In genomic region chr10:80271416-80271815, GRCh38 we compare ENCODE assay signal across 25 cellular contexts. TPM values are rescaled to one million over a fixed set of nuclear protein-coding genes. Genes with fewer than 3 reads are reported as not detected.
A peak's percentile ranks its signal among the peaks of the same experiment; 100 is the strongest.
DNase-seq lines count a peak whose midpoint lies in the region; ATAC-seq, FAIRE-seq and TF ChIP-seq lines count a peak whose summit lies in the region.
"Had no signal": no experiment of that assay in that cellular context is flagged by ENCODE, and none has a peak within 500 bp of the region (broad histone marks: within the 10 kb centered on the region; RNA-seq: fewer than 3 reads in every experiment).

No MANE protein-coding gene starts in this region.

- no peak for TF ChIP-seq EP300 in K562 (IDR thresholded peaks at IDR 0.05; ENCODE audit: low read length)

- BruUV-seq in K562 (replicated peaks; lab: Mats Ljungman, UMichigan), result no TSS peak

- H3K4me3 ChIP-seq in BLaER1 (no peak overlapping the region), K562 (no peak overlapping the region), lower lobe of right lung (no peak overlapping the region)
- H3K4me3 ChIP-seq: A549, HAP-1 had no signal

- H3K27ac ChIP-seq in BLaER1, result no peak overlapping the region; the same call in 1 of the 2 replicates
- no peak overlapping the region for H3K27ac ChIP-seq in K562 (ENCODE audit: extremely low read depth, low read depth, low read length)
- no peak overlapping the region for H3K27ac ChIP-seq in lower lobe of right lung
- H3K27ac ChIP-seq: C4-2B had no signal

- TF ChIP-seq CTCF in K562 (IDR thresholded peaks at IDR 0.05 in 2 of 3, conservative IDR thresholded peaks at IDR 0.05 in 1 of 3; ENCODE audit: insufficient read depth in 2 of 3, low read depth in 1 of 3, low read length in 3 of 3) (no peak), lower lobe of right lung (IDR thresholded peaks at IDR 0.05) (no peak)

- H2AFZ ChIP-seq in K562 (ENCODE audit: low read depth, low read length), result peak overlapping the region; percentile 88; the same call in 1 of the 2 replicates

- H3K27me3 ChIP-seq in BLaER1, result no peaks in the 10 kb centered on the region
- peaks cover 0 to 10% of the 10 kb centered on the region in 2 experiments; a peak in 4 of 5 replicates for H3K27me3 ChIP-seq in K562 (ENCODE audit: control insufficient read depth in 2 of 2, insufficient read depth in 2 of 2, low read length in 2 of 2)
- H3K27me3 ChIP-seq in lower lobe of right lung (ENCODE audit: low read depth), result no peaks in the 10 kb centered on the region
- H3K27me3 ChIP-seq: BE2C had no signal

- H3K4me2 ChIP-seq in BLaER1, result peak overlapping the region; percentile 51
- no peak overlapping the region for H3K4me2 ChIP-seq in K562 (ENCODE audit: insufficient read depth, low read length)
- H3K4me2 ChIP-seq: A549 had no signal

- CTCF ChIA-PET in K562 (lab: Yijun Ruan, JAX; ENCODE audit: low intra/inter-chr PET ratio), result no interaction called here

- no peaks in the 10 kb centered on the region for H3K9me1 ChIP-seq in K562 (ENCODE audit: control insufficient read depth, insufficient read depth, low read length)

- 50% methylated on average over 5 of the region's 5 CpGs for WGBS in K562 (ENCODE audit: insufficient coverage, low coverage, missing lambda C conversion rate)

- ATAC-seq in K562, result no peak
- no peak for ATAC-seq in left lobe of liver
- no peak for ATAC-seq in lower lobe of right lung
- ATAC-seq: A549 had no signal

- no peaks in the 10 kb centered on the region for H4K20me1 ChIP-seq in BLaER1
- H4K20me1 ChIP-seq in K562 (replicated peaks; ENCODE audit: control insufficient read depth, insufficient read depth, low read length), result no peaks in the 10 kb centered on the region

- H3K36me3 ChIP-seq in BLaER1 (no peaks in the 10 kb centered on the region), K562 (ENCODE audit: control insufficient read depth, insufficient read depth, low read length) (no peaks in the 10 kb centered on the region), lower lobe of right lung (no peaks in the 10 kb centered on the region)
- H3K36me3 ChIP-seq: BE2C, HAP-1 had no signal

- H3K79me2 ChIP-seq in K562 (ENCODE audit: control insufficient read depth, insufficient read depth, low read length), result no peaks in the 10 kb centered on the region

- in situ Hi-C loops in K562 (cut with MboI), result no loop called here

- peaks cover 16% of the 10 kb centered on the region for H3K4me1 ChIP-seq in BLaER1
- peaks cover 16 to 18% of the 10 kb centered on the region in 2 experiments for H3K4me1 ChIP-seq in K562 (replicated peaks in 1 of 2; ENCODE audit: control insufficient read depth in 2 of 2, insufficient read depth in 2 of 2, low read length in 2 of 2)
- no peaks in the 10 kb centered on the region for H3K4me1 ChIP-seq in lower lobe of right lung
- H3K4me1 ChIP-seq: BE2C, HAP-1 had no signal

- POLR2A ChIA-PET in K562 (lab: Yijun Ruan, JAX), result interaction anchor here (0.7 kb wide), 1 partner anchor 26 kb away, joined by 3 read pairs; no protein-coding TSS in a partner anchor

- FAIRE-seq in K562 (lab: Jason Lieb, UNC), result no peak
- FAIRE-seq: A549, D721Med, GM12891, GM18507, H54 had no signal

- no peaks in the 10 kb centered on the region for H3K9me3 ChIP-seq in BLaER1
- H3K9me3 ChIP-seq in K562 (replicated peaks; ENCODE audit: control insufficient read depth, insufficient read depth, low read depth, low read length), result no peaks in the 10 kb centered on the region
- H3K9me3 ChIP-seq in lower lobe of right lung, result no peaks in the 10 kb centered on the region
- H3K9me3 ChIP-seq: A549, BE2C, HAP-1 had no signal

- H3K9ac ChIP-seq in BLaER1, result no peak overlapping the region
- H3K9ac ChIP-seq in K562 (ENCODE audit: insufficient read depth in 1 of 2, low read depth in 2 of 2, low read length in 2 of 2), result no peak overlapping the region

- DNase-seq in K562 (ENCODE audit: extremely low read depth in 1 of 4, low spot score in 3 of 4) (no peak), left lobe of liver (ENCODE audit: low spot score) (peak; percentile 44), myocyte (ENCODE audit: low read depth) (peak; percentile 24), lower lobe of right lung (no peak), glomerular visceral epithelial cell (ENCODE audit: extremely low spot score) (no peak), GF-D8 (lab: John Stamatoyannopoulos, UW) (no peak)
- DNase-seq: 8988T; ACHN; AML-193; BE2C; CD4-positive, alpha-beta T cell; CD8-positive, alpha-beta memory T cell; DMS 273 treated with DMSO at 0.1 percent for 48 hours; DMS79; GDM1; GOT3; HFFc6 had no signal

- TF ChIP-seq POLR2A in K562 (conservative IDR thresholded peaks at IDR 0.05), result no peak

- no peak for TF ChIP-seq RAD21 in K562 (CRISPR knock-in tag; conservative IDR thresholded peaks at IDR 0.05 in 1 of 2, IDR thresholded peaks at IDR 0.05 in 1 of 2)

- intact Hi-C loops in K562 (cut with micrococcal nuclease), result no loop called here
- intact Hi-C loops in lower lobe of right lung (cut with DNase I), result no loop called here

TF ChIP-seq in K562, 482 proteins besides CTCF, POLR2A, EP300 and RAD21 (continues in another document):
- TF ChIP-seq ETV6 (IDR thresholded peaks at IDR 0.05; ENCODE audit: borderline replicate concordance in 1 of 2, low read depth in 2 of 2, low read length in 1 of 2) (no peak), ETV6 (CRISPR knock-in tag; IDR thresholded peaks at IDR 0.05; ENCODE audit: borderline replicate concordance) (no peak), SMAD2 (IDR thresholded peaks at IDR 0.05; ENCODE audit: low read depth, low read length) (no peak), ELK3 (CRISPR knock-in tag; IDR thresholded peaks at IDR 0.05) (no peak), ZNF592 (IDR thresholded peaks at IDR 0.05) (0 out of 2 replicates have a peak, but pooled peaks have one; percentile 12), HIVEP1 (CRISPR knock-in tag; IDR thresholded peaks at IDR 0.05) (no peak)

RNA-seq across cellular contexts. Expression of gene MAT1A, which starts 18.0 kb away (rescaled TPM):
- total RNA-seq in K562 (2011; cell fraction: chromatin; rRNA removed; ENCODE audit: low replicate concordance), result 0.44 TPM in 1 of 2 replicates, not detected in the other
- 0.13 TPM in 1 of 2 replicates, not detected in the other for total RNA-seq in K562 (2011; cell fraction: nucleolus; rRNA removed)
- total RNA-seq in K562 (2011; cell fraction: nucleoplasm; rRNA removed), result not detected in 2 replicates
- 0.05 and 0.12 TPM in 2 replicates for total RNA-seq in K562 (2014; rRNA removed)
- total RNA-seq in K562 (2014; rRNA removed; fragmentation: Illumina TruSeq; extraction: Trizol), result 0.15 TPM in 1 of 2 replicates, not detected in the other
- 0.11 and 0.26 TPM in 2 replicates for total RNA-seq in K562 (2015; rRNA removed; fragmentation: Illumina TruSeq; extraction: Trizol)
- total RNA-seq in K562 (2021), result 0.24 and 0.42 TPM in 2 replicates
- polyA plus RNA-seq in K562 (2011; rRNA removed), result 0.03 and 0.04 TPM in 2 replicates
- 0.03 and 0.04 TPM in 2 replicates for polyA plus RNA-seq in K562 (2011; cell fraction: cytosol; rRNA removed)
- polyA plus RNA-seq in K562 (2011; cell fraction: nucleus; rRNA removed), result 0.09 TPM in 1 of 2 replicates, not detected in the other
- 0.46 and 0.47 TPM in 2 replicates for polyA plus RNA-seq in K562 (2012)
- 0.03 TPM in 1 of 2 replicates, not detected in the other for polyA plus RNA-seq in K562 (2014; fragmentation: Illumina TruSeq; extraction: Trizol)
- not detected for polyA plus RNA-seq in K562 (2014; fragmentation: Nextera tagmentation; extraction: Ambion mirVana)
- 0.19 and 0.30 TPM in 2 replicates for polyA plus RNA-seq in K562 (2014; rRNA removed)
- not detected in 2 replicates for polyA minus RNA-seq in K562 (2011; rRNA and poly(A)+ RNA removed)
- polyA minus RNA-seq in K562 (2011; cell fraction: cytosol; rRNA and poly(A)+ RNA removed), result not detected in 2 replicates
- not detected in 2 replicates for polyA minus RNA-seq in K562 (2011; cell fraction: nucleus; rRNA and poly(A)+ RNA removed)
- 928 TPM for total RNA-seq in left lobe of liver
- 0.11 TPM in 1 of 2 replicates, not detected in the other for total RNA-seq in myocyte
- 0.06 TPM for polyA plus RNA-seq in myocyte (2012)
- total RNA-seq in lower lobe of right lung, result 1.0 TPM
- total RNA-seq: CD4-positive, alpha-beta T cell; CD8-positive, alpha-beta memory T cell; HFFc6 had no signal
- polyA plus RNA-seq: CD8-positive, alpha-beta memory T cell had no signal

Comparison
In these comparisons a context has a peak if more than half of its experiments do, and no peak if none do; other contexts are left out.
1. DNase-seq: peak in left lobe of liver (single experiment) and myocyte (single experiment); none in K562 (0 of 4), lower lobe of right lung (single experiment), glomerular visceral epithelial cell (single experiment) and GF-D8 (single experiment).
2. RNA of gene MAT1A, which starts 18.0 kb away (total RNA-seq): 928 TPM in left lobe of liver (single experiment); 1.0 TPM in lower lobe of right lung (single experiment), 0.05 to 0.44 TPM in K562 and 0.11 TPM in myocyte; every median in the first group is over 100 times any median in the second.